Comparison of ENCODE assay signal across 8 cellular contexts in genomic region chr11:67806183-67806582, GRCh38.
DNase-seq lines count a peak whose midpoint lies in the region; ATAC-seq, FAIRE-seq and TF ChIP-seq lines count a peak whose summit lies in the region.
"Not testable (repeated sequence)": the region's sequence is repeated elsewhere in the genome, so short reads cannot be mapped to it uniquely, and the experiment has no call there.

No MANE protein-coding gene starts in this region.

- H4K20me1 ChIP-seq in MM.1S (ENCODE audit: insufficient read depth, low read length); K562 (replicated peaks; ENCODE audit: control insufficient read depth, insufficient read depth, low read length): not testable (repeated sequence)

- H2AFZ ChIP-seq in MM.1S (ENCODE audit: low read length) (peak overlapping the region; percentile 77), K562 (ENCODE audit: low read depth, low read length) (peak overlapping the region; percentile 55; the same call in 1 of the 2 replicates)

- not testable (repeated sequence) for H3K36me3 Mint-ChIP-seq in T-helper 17 cell (ENCODE audit: low read depth)

- FAIRE-seq in K562 (lab: Jason Lieb, UNC) = not testable (repeated sequence)

- H3K27ac ChIP-seq in MM.1S (ENCODE audit: low read length); K562 (ENCODE audit: extremely low read depth, low read depth, low read length): not testable (repeated sequence)
- H3K27ac ChIP-seq in prostate gland = peak overlapping the region; percentile 81 to 86
- peak overlapping the region; percentile 87 to 90 for H3K27ac ChIP-seq in uterus

- WGBS in K562 (ENCODE audit: insufficient coverage, low coverage, missing lambda C conversion rate) = 3% methylated on average over 4 of the region's 26 CpGs
- under 1% methylated on average over 26 of the region's 26 CpGs for WGBS in prostate gland

- peak overlapping the region; percentile 45; the same call in 1 of the 2 replicates for H3K9ac ChIP-seq in MM.1S (ENCODE audit: low read length)
- H3K9ac ChIP-seq in K562 (ENCODE audit: insufficient read depth in 1 of 2, low read depth in 2 of 2, low read length in 2 of 2) = peak overlapping the region in 1 of 2 experiments; percentile 82; a peak in 2 of 4 replicates

- not testable (repeated sequence) for TF ChIP-seq CTCF in MM.1S (IDR thresholded peaks at IDR 0.05; ENCODE audit: low read length); K562 (IDR thresholded peaks at IDR 0.05 in 2 of 3, conservative IDR thresholded peaks at IDR 0.05 in 1 of 3; ENCODE audit: insufficient read depth in 2 of 3, low read depth in 1 of 3, low read length in 3 of 3); fibroblast of the aortic adventitia (IDR thresholded peaks at IDR 0.05; ENCODE audit: insufficient read depth, low read length); prostate gland (IDR thresholded peaks at IDR 0.05); uterus (IDR thresholded peaks at IDR 0.05)

- CTCF ChIA-PET in K562 (lab: Yijun Ruan, JAX; ENCODE audit: low intra/inter-chr PET ratio) = not testable (repeated sequence)

- ATAC-seq in T-helper 17 cell, K562: not testable (repeated sequence)

- not testable (repeated sequence) for H3K27me3 ChIP-seq in MM.1S (replicated peaks; ENCODE audit: insufficient read depth, low read length); K562 (ENCODE audit: control insufficient read depth in 2 of 2, insufficient read depth in 2 of 2, low read length in 2 of 2); prostate gland (replicated peaks; ENCODE audit: insufficient read depth); uterus

- not testable (repeated sequence) for H3K9me3 ChIP-seq in MM.1S (replicated peaks; ENCODE audit: insufficient read depth, low read length); T-helper 17 cell (ENCODE audit: control insufficient read depth, low read length, poor library complexity, severe bottlenecking); K562 (replicated peaks; ENCODE audit: control insufficient read depth, insufficient read depth, low read depth, low read length); prostate gland; uterus

- H3K36me3 ChIP-seq in MM.1S (replicated peaks; ENCODE audit: insufficient read depth, low read length); K562 (ENCODE audit: control insufficient read depth, insufficient read depth, low read length); prostate gland; uterus: not testable (repeated sequence)

- DNase-seq in EH (ENCODE audit: low read depth) (peak; percentile 28), K562 (ENCODE audit: extremely low read depth in 1 of 4, low spot score in 3 of 4) (peak in 3 of 4 experiments; percentile 15 to 31 (median 18)), medulla oblongata (ENCODE audit: extremely low spot score) (peak; percentile 27), uterus (peak in 1 of 2 donors; percentile 54)
- DNase-seq in MM.1S; T-helper 17 cell; fibroblast of the aortic adventitia (ENCODE audit: low read depth); prostate gland (ENCODE audit: low spot score): not testable (repeated sequence)

- TF ChIP-seq EP300 in K562 (IDR thresholded peaks at IDR 0.05; ENCODE audit: low read length) = not testable (repeated sequence)

- H3F3A ChIP-seq in MM.1S (ENCODE audit: insufficient read depth, low read length) = peaks cover 21% of the 10 kb centered on the region

- peak overlapping the region; percentile 89 for H3K4me3 Mint-ChIP-seq in T-helper 17 cell

- not testable (repeated sequence) for H3K27me3 Mint-ChIP-seq in T-helper 17 cell

- TF ChIP-seq RAD21 in K562 (CRISPR knock-in tag; conservative IDR thresholded peaks at IDR 0.05 in 1 of 2, IDR thresholded peaks at IDR 0.05 in 1 of 2) = not testable (repeated sequence)

- not testable (repeated sequence) for H3K9me1 ChIP-seq in K562 (ENCODE audit: control insufficient read depth, insufficient read depth, low read length)

- H3K4me3 ChIP-seq in MM.1S (ENCODE audit: low read length) (peak overlapping the region; percentile 64), K562 (peak overlapping the region; percentile 47), fibroblast of the aortic adventitia (ENCODE audit: low read depth, low read length) (peak overlapping the region; percentile 66), prostate gland (peak overlapping the region; percentile 65 to 67), uterus (peak overlapping the region; percentile 49 to 65)

- not testable (repeated sequence) for H3K79me2 ChIP-seq in MM.1S (ENCODE audit: low read length); K562 (ENCODE audit: control insufficient read depth, insufficient read depth, low read length)

- peak overlapping the region; percentile 86 for H3K27ac Mint-ChIP-seq in T-helper 17 cell

- H3K4me1 Mint-ChIP-seq in T-helper 17 cell = not testable (repeated sequence)

- peak overlapping the region; percentile 81; the same call in 1 of the 2 replicates for H3K4me2 ChIP-seq in MM.1S (ENCODE audit: low read depth, low read length)
- peak overlapping the region; percentile 43; the same call in 1 of the 2 replicates for H3K4me2 ChIP-seq in K562 (ENCODE audit: insufficient read depth, low read length)

- BruUV-seq in K562 (replicated peaks; lab: Mats Ljungman, UMichigan) = not testable (repeated sequence)

- H3K9me2 ChIP-seq in MM.1S (replicated peaks; ENCODE audit: insufficient read depth, low read length) = not testable (repeated sequence)

- intact Hi-C loops in K562 (cut with micrococcal nuclease) = loop anchor here (10.0 kb wide), 1 partner anchor 161 kb away; no protein-coding TSS in a partner anchor
- intact Hi-C loops in prostate gland (cut with DNase I) = loop anchor here (10.0 kb wide), 1 partner anchor 171 kb away; the partner anchor contains the start of gene TBX10
- intact Hi-C loops in uterus (cut with DNase I; ENCODE audit: low total_unique reads) = not testable (repeated sequence)

- not testable (repeated sequence) for TF ChIP-seq POLR2A in K562 (conservative IDR thresholded peaks at IDR 0.05); prostate gland (IDR thresholded peaks at IDR 0.05); uterus (IDR thresholded peaks at IDR 0.05)

- peaks cover 21% of the 10 kb centered on the region for H3K4me1 ChIP-seq in MM.1S (ENCODE audit: low read length)
- peaks cover 4 to 13% of the 10 kb centered on the region in 2 experiments; a peak in 2 of 5 replicates for H3K4me1 ChIP-seq in K562 (replicated peaks in 1 of 2; ENCODE audit: control insufficient read depth in 2 of 2, insufficient read depth in 2 of 2, low read length in 2 of 2)
- H3K4me1 ChIP-seq in prostate gland (replicated peaks); uterus: not testable (repeated sequence)

- in situ Hi-C loops in K562 (cut with MboI) = not testable (repeated sequence)

- POLR2A ChIA-PET in K562 (lab: Yijun Ruan, JAX) = not testable (repeated sequence)

TF ChIP-seq in K562, 482 proteins besides CTCF, POLR2A, EP300 and RAD21:
- 0 out of 2 replicates have a peak, but pooled peaks have one; percentile 28 for TF ChIP-seq ZBTB7A (IDR thresholded peaks at IDR 0.05; ENCODE audit: borderline replicate concordance, control insufficient read depth, low read depth, low read length)
TF ChIP-seq in K562: peak in this region for 1; not testable (repeated sequence) for 481.
